20 cellular contexts compared by ENCODE assay signal in the genomic region with DNA sequence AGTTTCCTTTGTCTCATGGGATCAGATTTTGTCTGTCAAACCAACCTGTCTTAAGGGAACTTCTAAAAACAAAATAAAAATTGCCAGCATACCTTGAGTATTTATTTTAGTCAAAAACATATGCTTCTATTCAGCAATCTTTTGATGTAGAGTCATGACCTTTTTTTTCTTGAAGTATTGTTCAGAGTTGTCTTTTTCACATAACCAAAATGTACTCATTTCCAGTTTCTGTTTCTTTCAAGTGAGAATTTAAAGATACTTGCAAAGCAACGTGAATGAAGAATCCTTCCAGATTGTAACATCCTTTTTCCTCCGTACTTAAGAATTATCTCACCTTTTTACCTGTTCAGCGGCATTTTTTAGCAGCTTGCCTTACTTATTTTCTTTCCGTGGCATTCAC. TPM values are rescaled to one million over a fixed set of nuclear protein-coding genes. Genes with fewer than 3 reads are reported as not detected.
DNase-seq lines count a peak whose midpoint lies in the region; ATAC-seq and TF ChIP-seq lines count a peak whose summit lies in the region.
"Had no signal": no experiment of that assay in that cellular context is flagged by ENCODE, and none has a peak within 500 bp of the region (broad histone marks: within the 10 kb centered on the region; RNA-seq: fewer than 3 reads in every experiment).

No MANE protein-coding gene starts in this region.

- no peaks in the 10 kb centered on the region for H3K9me2 ChIP-seq in GM23338 (ENCODE audit: insufficient read depth)

- H3K27ac Mint-ChIP-seq in activated naive CD4-positive, alpha-beta T cell treated with anti-CD3 and anti-CD28 coated beads for 36 hours, result no peak overlapping the region
- H3K27ac Mint-ChIP-seq in GM23338, result peak overlapping the region; percentile 33; the same call in 1 of the 2 replicates
- H3K27ac Mint-ChIP-seq in activated naive CD8-positive, alpha-beta T cell treated with anti-CD3 and anti-CD28 coated beads for 36 hours, result no peak overlapping the region
- H3K27ac Mint-ChIP-seq in osteocyte (ENCODE audit: unreplicated experiment), result peak overlapping the region; percentile 37

- H3K27me3 Mint-ChIP-seq in activated naive CD4-positive, alpha-beta T cell treated with anti-CD3 and anti-CD28 coated beads for 36 hours (ENCODE audit: low read depth), result peaks cover 8% of the 10 kb centered on the region
- H3K27me3 Mint-ChIP-seq in GM23338 (ENCODE audit: insufficient read depth, low read depth, poor library complexity) (no peaks in the 10 kb centered on the region), osteocyte (ENCODE audit: unreplicated experiment) (no peaks in the 10 kb centered on the region)
- no peaks in the 10 kb centered on the region for H3K27me3 Mint-ChIP-seq in activated naive CD8-positive, alpha-beta T cell treated with anti-CD3 and anti-CD28 coated beads for 36 hours

- peak overlapping the region; percentile 5; the same call in 1 of the 2 replicates for H3K4me3 ChIP-seq in GM23338
- H3K4me3 ChIP-seq: PC-9 had no signal

- peak overlapping the region; percentile 24 for H3K4me3 Mint-ChIP-seq in activated naive CD4-positive, alpha-beta T cell treated with anti-CD3 and anti-CD28 coated beads for 36 hours
- H3K4me3 Mint-ChIP-seq in GM23338 (no peak overlapping the region), osteocyte (ENCODE audit: unreplicated experiment) (peak overlapping the region; percentile 4)
- H3K4me3 Mint-ChIP-seq in activated naive CD8-positive, alpha-beta T cell treated with anti-CD3 and anti-CD28 coated beads for 36 hours, result peak overlapping the region; percentile 32

- H4K20me1 ChIP-seq in GM23338 (replicated peaks; ENCODE audit: insufficient read depth), result no peaks in the 10 kb centered on the region

- H3F3A ChIP-seq in GM23338 (replicated peaks; ENCODE audit: low read depth), result no peaks in the 10 kb centered on the region

- peaks cover 82% of the 10 kb centered on the region for H3K79me2 ChIP-seq in GM23338 (replicated peaks; ENCODE audit: insufficient read depth)

- peak overlapping the region; percentile 36; the same call in 1 of the 2 replicates for H3K27ac ChIP-seq in GM23338 (ENCODE audit: low read depth)
- H3K27ac ChIP-seq: HL-60, PC-9, RWPE1 had no signal

- no peaks in the 10 kb centered on the region for H3K36me3 ChIP-seq in GM23338 (ENCODE audit: insufficient read depth)

- no peaks in the 10 kb centered on the region for H3K27me3 ChIP-seq in GM23338 (ENCODE audit: insufficient read depth)

- CTCF ChIA-PET in activated naive CD4-positive, alpha-beta T cell treated with anti-CD3 and anti-CD28 coated beads for 36 hours (lab: Charles Lee), result no interaction called here

- no peak for ATAC-seq in GM23338

- H3K4me1 Mint-ChIP-seq in activated naive CD4-positive, alpha-beta T cell treated with anti-CD3 and anti-CD28 coated beads for 36 hours (ENCODE audit: low read depth), result peaks cover 33% of the 10 kb centered on the region
- peaks cover 37% of the 10 kb centered on the region for H3K4me1 Mint-ChIP-seq in GM23338
- H3K4me1 Mint-ChIP-seq in activated naive CD8-positive, alpha-beta T cell treated with anti-CD3 and anti-CD28 coated beads for 36 hours, result peaks cover 20% of the 10 kb centered on the region
- H3K4me1 Mint-ChIP-seq in osteocyte (ENCODE audit: unreplicated experiment), result peaks cover 22% of the 10 kb centered on the region

- no peak overlapping the region for H2AFZ ChIP-seq in GM23338
- H2AFZ ChIP-seq: PC-9 had no signal

- peaks cover 21% of the 10 kb centered on the region for H3K9me3 Mint-ChIP-seq in activated naive CD4-positive, alpha-beta T cell treated with anti-CD3 and anti-CD28 coated beads for 36 hours
- peaks cover 16% of the 10 kb centered on the region for H3K9me3 Mint-ChIP-seq in GM23338
- H3K9me3 Mint-ChIP-seq in activated naive CD8-positive, alpha-beta T cell treated with anti-CD3 and anti-CD28 coated beads for 36 hours, result peaks cover 18% of the 10 kb centered on the region
- H3K9me3 Mint-ChIP-seq in osteocyte (ENCODE audit: unreplicated experiment), result peaks cover 19% of the 10 kb centered on the region

- peak overlapping the region; percentile 25 for H3K4me2 ChIP-seq in GM23338
- H3K4me2 ChIP-seq: PC-9 had no signal

- intact Hi-C loops in activated naive CD4-positive, alpha-beta T cell treated with anti-CD3 and anti-CD28 coated beads for 36 hours (cut with micrococcal nuclease), result loop anchor here (1.0 kb wide), 4 partner anchors 21 to 174 kb away; no protein-coding TSS in a partner anchor

- no peak for DNase-seq in activated naive CD4-positive, alpha-beta T cell treated with anti-CD3 and anti-CD28 coated beads for 36 hours
- DNase-seq in activated naive CD4-positive, alpha-beta T cell treated with Interleukin-2 at 50 U/mL for 16 hours, result no peak
- DNase-seq in GM23338 (ENCODE audit: low spot score) (no peak), osteocyte (ENCODE audit: extremely low spot score, unreplicated experiment) (no peak), OCI-M2 (lab: John Stamatoyannopoulos, UW; ENCODE audit: unreplicated experiment) (no peak), DMS 273 (lab: John Stamatoyannopoulos, UW; ENCODE audit: unreplicated experiment) (no peak)
- no peak for DNase-seq in activated naive CD8-positive, alpha-beta T cell treated with anti-CD3 and anti-CD28 coated beads for 36 hours
- DNase-seq: C1 segment of cervical spinal cord, COR-L47, H9, NCI-H1048, NCI-H1436, NCI-H1930, NCI-H226, NCI-H524, NCI-H82, PC-9, SIG-M5 had no signal

- H3K4me1 ChIP-seq in GM23338 (ENCODE audit: insufficient read depth), result peaks cover 43% of the 10 kb centered on the region

- TF ChIP-seq CTCF in GM23338 (conservative IDR thresholded peaks at IDR 0.05; ENCODE audit: low read depth in 2 of 2) (no peak), osteocyte (IDR thresholded peaks at IDR 0.05) (no peak)

- H3K36me3 Mint-ChIP-seq in activated naive CD4-positive, alpha-beta T cell treated with anti-CD3 and anti-CD28 coated beads for 36 hours (ENCODE audit: low read depth), result peaks cover 2% of the 10 kb centered on the region
- H3K36me3 Mint-ChIP-seq in GM23338 (ENCODE audit: low read depth) (peaks cover 31% of the 10 kb centered on the region; the same call in 2 of the 3 replicates), osteocyte (ENCODE audit: unreplicated experiment) (peaks cover 14% of the 10 kb centered on the region)
- peaks cover 12% of the 10 kb centered on the region for H3K36me3 Mint-ChIP-seq in activated naive CD8-positive, alpha-beta T cell treated with anti-CD3 and anti-CD28 coated beads for 36 hours

TF ChIP-seq in GM23338, 12 proteins besides CTCF, POLR2A, EP300 and RAD21 (continues in another document):
- TF ChIP-seq NANOG (IDR thresholded peaks at IDR 0.05; ENCODE audit: borderline replicate concordance) (no peak), EZH2phosphoT487 (IDR thresholded peaks at IDR 0.05; ENCODE audit: unreplicated experiment) (no peak), CREB1 (CRISPR knock-in tag; IDR thresholded peaks at IDR 0.05; ENCODE audit: low read depth) (no peak), ZNF114 (CRISPR knock-in tag; IDR thresholded peaks at IDR 0.05) (no peak), EZH2 (IDR thresholded peaks at IDR 0.05; ENCODE audit: low read depth, unreplicated experiment) (no peak), STAT1 (IDR thresholded peaks at IDR 0.05; ENCODE audit: unreplicated experiment) (no peak)
- TF ChIP-seq, protein P1, sequence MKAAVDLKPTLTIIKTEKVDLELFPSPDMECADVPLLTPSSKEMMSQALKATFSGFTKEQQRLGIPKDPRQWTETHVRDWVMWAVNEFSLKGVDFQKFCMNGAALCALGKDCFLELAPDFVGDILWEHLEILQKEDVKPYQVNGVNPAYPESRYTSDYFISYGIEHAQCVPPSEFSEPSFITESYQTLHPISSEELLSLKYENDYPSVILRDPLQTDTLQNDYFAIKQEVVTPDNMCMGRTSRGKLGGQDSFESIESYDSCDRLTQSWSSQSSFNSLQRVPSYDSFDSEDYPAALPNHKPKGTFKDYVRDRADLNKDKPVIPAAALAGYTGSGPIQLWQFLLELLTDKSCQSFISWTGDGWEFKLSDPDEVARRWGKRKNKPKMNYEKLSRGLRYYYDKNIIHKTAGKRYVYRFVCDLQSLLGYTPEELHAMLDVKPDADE (IDR thresholded peaks at IDR 0.05), result no peak
- TF ChIP-seq, protein P2, sequence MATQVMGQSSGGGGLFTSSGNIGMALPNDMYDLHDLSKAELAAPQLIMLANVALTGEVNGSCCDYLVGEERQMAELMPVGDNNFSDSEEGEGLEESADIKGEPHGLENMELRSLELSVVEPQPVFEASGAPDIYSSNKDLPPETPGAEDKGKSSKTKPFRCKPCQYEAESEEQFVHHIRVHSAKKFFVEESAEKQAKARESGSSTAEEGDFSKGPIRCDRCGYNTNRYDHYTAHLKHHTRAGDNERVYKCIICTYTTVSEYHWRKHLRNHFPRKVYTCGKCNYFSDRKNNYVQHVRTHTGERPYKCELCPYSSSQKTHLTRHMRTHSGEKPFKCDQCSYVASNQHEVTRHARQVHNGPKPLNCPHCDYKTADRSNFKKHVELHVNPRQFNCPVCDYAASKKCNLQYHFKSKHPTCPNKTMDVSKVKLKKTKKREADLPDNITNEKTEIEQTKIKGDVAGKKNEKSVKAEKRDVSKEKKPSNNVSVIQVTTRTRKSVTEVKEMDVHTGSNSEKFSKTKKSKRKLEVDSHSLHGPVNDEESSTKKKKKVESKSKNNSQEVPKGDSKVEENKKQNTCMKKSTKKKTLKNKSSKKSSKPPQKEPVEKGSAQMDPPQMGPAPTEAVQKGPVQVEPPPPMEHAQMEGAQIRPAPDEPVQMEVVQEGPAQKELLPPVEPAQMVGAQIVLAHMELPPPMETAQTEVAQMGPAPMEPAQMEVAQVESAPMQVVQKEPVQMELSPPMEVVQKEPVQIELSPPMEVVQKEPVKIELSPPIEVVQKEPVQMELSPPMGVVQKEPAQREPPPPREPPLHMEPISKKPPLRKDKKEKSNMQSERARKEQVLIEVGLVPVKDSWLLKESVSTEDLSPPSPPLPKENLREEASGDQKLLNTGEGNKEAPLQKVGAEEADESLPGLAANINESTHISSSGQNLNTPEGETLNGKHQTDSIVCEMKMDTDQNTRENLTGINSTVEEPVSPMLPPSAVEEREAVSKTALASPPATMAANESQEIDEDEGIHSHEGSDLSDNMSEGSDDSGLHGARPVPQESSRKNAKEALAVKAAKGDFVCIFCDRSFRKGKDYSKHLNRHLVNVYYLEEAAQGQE (IDR thresholded peaks at IDR 0.05; ENCODE audit: unreplicated experiment), result no peak

RNA-seq across cellular contexts. Expression of a gene that starts 37.8 kb away (rescaled TPM):
- total RNA-seq in activated naive CD4-positive, alpha-beta T cell treated with anti-CD3 and anti-CD28 coated beads for 36 hours, result 1 to 10 TPM; 2.3 to 2.4 TPM
- 26.8 and 31.3 TPM in 2 replicates for total RNA-seq in GM23338 (2014; rRNA removed; shearing (Covaris generic))
- polyA plus RNA-seq in GM23338 (2016; fragmentation: Nextera tagmentation; extraction: Ambion mirVana), result 35.2 and 36.9 TPM in 2 replicates
- 1 to 10 TPM; 1.6 to 2.0 TPM for total RNA-seq in activated naive CD8-positive, alpha-beta T cell treated with anti-CD3 and anti-CD28 coated beads for 36 hours
- total RNA-seq in osteocyte, result 44.4 and 44.5 TPM in 2 replicates

Comparison
In these comparisons a context has a peak if more than half of its experiments do, and no peak if none do; other contexts are left out.
1. H3K27ac Mint-ChIP-seq: peak in GM23338 (single experiment) and osteocyte (single experiment); none in activated naive CD4-positive, alpha-beta T cell treated with anti-CD3 and anti-CD28 coated beads for 36 hours (single experiment) and activated naive CD8-positive, alpha-beta T cell treated with anti-CD3 and anti-CD28 coated beads for 36 hours (single experiment).